Comparison of ENCODE assay signal across 1 cellular context in the genomic region with DNA sequence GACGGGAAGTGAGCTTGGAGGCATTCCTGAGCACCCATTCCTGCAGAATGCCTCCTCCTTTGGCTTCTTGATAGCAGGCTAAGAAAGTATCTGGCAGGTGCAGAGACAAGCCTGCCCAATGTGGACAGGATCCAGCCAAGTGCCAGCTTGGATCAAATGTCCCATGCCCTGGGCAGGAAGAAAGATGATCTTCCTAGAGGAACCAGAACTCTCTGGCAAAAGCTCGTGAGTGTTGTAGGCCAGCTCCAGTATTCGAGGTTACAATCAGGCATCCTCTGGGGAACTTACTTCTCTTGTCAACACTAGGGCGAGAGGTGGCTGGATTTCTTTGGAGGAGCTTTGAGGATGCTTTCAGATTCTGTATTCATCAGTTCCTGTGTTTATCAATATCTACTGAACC.
TF ChIP-seq lines count a peak whose summit lies in the region.

No MANE protein-coding gene starts in this region.

TF ChIP-seq in H1, 55 proteins besides CTCF, POLR2A, EP300 and RAD21:
- TF ChIP-seq, protein P1, sequence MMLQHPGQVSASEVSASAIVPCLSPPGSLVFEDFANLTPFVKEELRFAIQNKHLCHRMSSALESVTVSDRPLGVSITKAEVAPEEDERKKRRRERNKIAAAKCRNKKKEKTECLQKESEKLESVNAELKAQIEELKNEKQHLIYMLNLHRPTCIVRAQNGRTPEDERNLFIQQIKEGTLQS (IDR thresholded peaks at IDR 0.05; ENCODE audit: insufficient read depth, low read depth, low read length): no peak
- TF ChIP-seq CBX5 (IDR thresholded peaks at IDR 0.05; ENCODE audit: low read depth, low read length): no peak
- TF ChIP-seq FOSL1 (IDR thresholded peaks at IDR 0.05; ENCODE audit: insufficient read depth, low read depth, low read length): no peak
- TF ChIP-seq SIN3A (conservative IDR thresholded peaks at IDR 0.05 in 1 of 2, IDR thresholded peaks at IDR 0.05 in 1 of 2; ENCODE audit: low read depth in 1 of 2, low read length in 2 of 2): no peak
- no peak for TF ChIP-seq GTF2F1 (IDR thresholded peaks at IDR 0.05; ENCODE audit: borderline replicate concordance, low read depth, low read length)
- TF ChIP-seq KDM5A (IDR thresholded peaks at IDR 0.05; ENCODE audit: low read length): no peak
- no peak for TF ChIP-seq SIRT6 (IDR thresholded peaks at IDR 0.05; ENCODE audit: low read length)
- TF ChIP-seq SAP30 (IDR thresholded peaks at IDR 0.05; ENCODE audit: insufficient read depth, insufficient replicate concordance, low read length): no peak
- TF ChIP-seq, protein P2, sequence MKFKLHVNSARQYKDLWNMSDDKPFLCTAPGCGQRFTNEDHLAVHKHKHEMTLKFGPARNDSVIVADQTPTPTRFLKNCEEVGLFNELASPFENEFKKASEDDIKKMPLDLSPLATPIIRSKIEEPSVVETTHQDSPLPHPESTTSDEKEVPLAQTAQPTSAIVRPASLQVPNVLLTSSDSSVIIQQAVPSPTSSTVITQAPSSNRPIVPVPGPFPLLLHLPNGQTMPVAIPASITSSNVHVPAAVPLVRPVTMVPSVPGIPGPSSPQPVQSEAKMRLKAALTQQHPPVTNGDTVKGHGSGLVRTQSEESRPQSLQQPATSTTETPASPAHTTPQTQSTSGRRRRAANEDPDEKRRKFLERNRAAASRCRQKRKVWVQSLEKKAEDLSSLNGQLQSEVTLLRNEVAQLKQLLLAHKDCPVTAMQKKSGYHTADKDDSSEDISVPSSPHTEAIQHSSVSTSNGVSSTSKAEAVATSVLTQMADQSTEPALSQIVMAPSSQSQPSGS (IDR thresholded peaks at IDR 0.05; ENCODE audit: low read length): no peak
- TF ChIP-seq SP4 (IDR thresholded peaks at IDR 0.05; ENCODE audit: low read length): no peak
- no peak for TF ChIP-seq TAF7 (optimal IDR thresholded peaks at IDR 0.05; ENCODE audit: borderline replicate concordance, low read depth, low read length)
- no peak for TF ChIP-seq EZH2 (IDR thresholded peaks at IDR 0.05; ENCODE audit: low read depth, low read length, severe bottlenecking)
- TF ChIP-seq, protein P3, sequence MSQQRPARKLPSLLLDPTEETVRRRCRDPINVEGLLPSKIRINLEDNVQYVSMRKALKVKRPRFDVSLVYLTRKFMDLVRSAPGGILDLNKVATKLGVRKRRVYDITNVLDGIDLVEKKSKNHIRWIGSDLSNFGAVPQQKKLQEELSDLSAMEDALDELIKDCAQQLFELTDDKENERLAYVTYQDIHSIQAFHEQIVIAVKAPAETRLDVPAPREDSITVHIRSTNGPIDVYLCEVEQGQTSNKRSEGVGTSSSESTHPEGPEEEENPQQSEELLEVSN (IDR thresholded peaks at IDR 0.05): no peak
- TF ChIP-seq YY1 (IDR thresholded peaks at IDR 0.05; ENCODE audit: low read depth, low read length): no peak
- TF ChIP-seq TBP (IDR thresholded peaks at IDR 0.05; ENCODE audit: low read depth, low read length): no peak
- no peak for TF ChIP-seq CHD2 (IDR thresholded peaks at IDR 0.05; ENCODE audit: low read length)
- TF ChIP-seq BCL11A (IDR thresholded peaks at IDR 0.05; ENCODE audit: low read depth in 2 of 2, low read length in 2 of 2): no peak
- TF ChIP-seq PHF8 (conservative IDR thresholded peaks at IDR 0.05; ENCODE audit: low read depth, low read length): no peak
TF ChIP-seq in H1: peak in this region for 0.
